ENCODE assay signal across 8 cellular contexts in genomic region chr2:218981390-218982311, GRCh38. TPM values are rescaled to one million over a fixed set of nuclear protein-coding genes. Genes with fewer than 3 reads are reported as not detected.
DNase-seq lines count a peak whose midpoint lies in the region; ATAC-seq and TF ChIP-seq lines count a peak whose summit lies in the region.

No MANE protein-coding gene starts in this region.

- no peak overlapping the region for H4K5ac ChIP-seq in H9 (ENCODE audit: insufficient read length, low read depth, low read length)

- H3K9ac ChIP-seq in H9 (ENCODE audit: extremely low read depth, insufficient read length, low read length) (no peak overlapping the region), subcutaneous abdominal adipose tissue (ENCODE audit: low read length in 5 of 5) (no peak overlapping the region)

- DNase-seq in 8988T, result peak; percentile 66
- peak; percentile 61 for DNase-seq in H9
- DNase-seq in activated naive CD4-positive, alpha-beta T cell treated with anti-CD3 and anti-CD28 coated beads, Interleukin-2, amount 10 ng/mL, durations not matched to agents 7 days and 5 days, result peak; percentile 40
- peak; percentile 21 for DNase-seq in kidney tubule cell (ENCODE audit: low spot score)
- DNase-seq in HEK293T (ENCODE audit: extremely low spot score), result no peak
- no peak for DNase-seq in A172 (ENCODE audit: low spot score)

- no peak overlapping the region for H2BK20ac ChIP-seq in H9 (ENCODE audit: low read depth, low read length, poor library complexity, severe bottlenecking)

- H3K27me3 ChIP-seq in H9 (ENCODE audit: insufficient read depth, low read length) (peaks cover 58% of the 10 kb centered on the region), subcutaneous abdominal adipose tissue (ENCODE audit: control insufficient read depth in 5 of 5, insufficient read depth in 4 of 5, low read length in 5 of 5) (peaks cover 47 to 78% (median 75%) of the 10 kb centered on the region in 5 donors)

- peaks cover 2 to 5% of the 10 kb centered on the region in 2 experiments; a peak in 2 of 5 replicates for H3K9me3 Mint-ChIP-seq in H9
- H3K9me3 Mint-ChIP-seq in activated naive CD4-positive, alpha-beta T cell treated with anti-CD3 and anti-CD28 coated beads, Interleukin-2, amount 10 ng/mL, durations not matched to agents 7 days and 5 days, result no peaks in the 10 kb centered on the region

- no peak for ATAC-seq in HG02970 (IDR thresholded peaks at IDR 0.05; ENCODE audit: low FRiP score, unreplicated experiment)

- POLR2A ChIA-PET in HEK293T (lab: Yijun Ruan, JAX), result interaction anchor here (1.1 kb wide), 1 partner anchor 26 kb away, joined by 3 read pairs; no protein-coding TSS in a partner anchor

- no peak overlapping the region for H2BK12ac ChIP-seq in H9 (ENCODE audit: insufficient read length, low read depth, low read length)

- H3K36me3 Mint-ChIP-seq in H9 (ENCODE audit: insufficient read depth in 1 of 3, low read depth in 3 of 3), result no peaks in the 10 kb centered on the region
- peaks cover 4% of the 10 kb centered on the region for H3K36me3 Mint-ChIP-seq in activated naive CD4-positive, alpha-beta T cell treated with anti-CD3 and anti-CD28 coated beads, Interleukin-2, amount 10 ng/mL, durations not matched to agents 7 days and 5 days

- TF ChIP-seq CTCF in H9 (conservative IDR thresholded peaks at IDR 0.05), result peak; percentile 47

- no peaks in the 10 kb centered on the region; the same call in 1 of the 2 replicates for H3K4me1 ChIP-seq in H9 (ENCODE audit: insufficient read depth, low read length)
- H3K4me1 ChIP-seq in subcutaneous abdominal adipose tissue (ENCODE audit: control insufficient read depth in 5 of 5, insufficient read depth in 5 of 5, low read length in 5 of 5), result peaks cover 0 to 46% (median 38%) of the 10 kb centered on the region in 5 donors

- no peak overlapping the region for H2BK15ac ChIP-seq in H9 (ENCODE audit: low read depth, low read length)

- no peak overlapping the region for H2BK5ac ChIP-seq in H9 (ENCODE audit: insufficient read length, low read length)

- H2AFZ ChIP-seq in H9 (ENCODE audit: low read length), result no peak overlapping the region

- H3K4me3 Mint-ChIP-seq in H9, result peak overlapping the region; percentile 42 to 75
- peak overlapping the region; percentile 28 for H3K4me3 Mint-ChIP-seq in activated naive CD4-positive, alpha-beta T cell treated with anti-CD3 and anti-CD28 coated beads, Interleukin-2, amount 10 ng/mL, durations not matched to agents 7 days and 5 days

- peaks cover 10 to 33% of the 10 kb centered on the region in 2 experiments for H3K4me1 Mint-ChIP-seq in H9
- peaks cover 29% of the 10 kb centered on the region for H3K4me1 Mint-ChIP-seq in activated naive CD4-positive, alpha-beta T cell treated with anti-CD3 and anti-CD28 coated beads, Interleukin-2, amount 10 ng/mL, durations not matched to agents 7 days and 5 days

- H4K20me1 ChIP-seq in H9 (ENCODE audit: control insufficient read depth, insufficient read depth, insufficient read length), result no peaks in the 10 kb centered on the region

- no peaks in the 10 kb centered on the region for H3K79me2 ChIP-seq in H9 (ENCODE audit: insufficient read depth, low read length)

- peak overlapping the region in 4 of 5 donors; percentile 23 to 53 (median 46) for H3K4me3 ChIP-seq in subcutaneous abdominal adipose tissue (ENCODE audit: low read depth in 1 of 5, low read length in 5 of 5)

- no peak overlapping the region for H4K8ac ChIP-seq in H9 (replicated peaks; ENCODE audit: insufficient read length, low read depth, low read length)

- H3K23me2 ChIP-seq in H9 (ENCODE audit: insufficient read length, low read depth, low read length, poor library complexity, severe bottlenecking), result peaks cover 16% of the 10 kb centered on the region

- H3K23ac ChIP-seq in H9 (ENCODE audit: insufficient read length, low read depth, low read length), result no peak overlapping the region

- H3K9me3 ChIP-seq in H9 (ENCODE audit: control insufficient read depth, low read depth, low read length) (no peaks in the 10 kb centered on the region), subcutaneous abdominal adipose tissue (ENCODE audit: control insufficient read depth in 5 of 5, low read length in 5 of 5) (no peaks in the 10 kb centered on the region)

- no peaks in the 10 kb centered on the region for H3K79me1 ChIP-seq in H9 (ENCODE audit: insufficient read depth, low read depth, low read length, poor library complexity, severe bottlenecking)

- peaks cover 99% of the 10 kb centered on the region for H3K27me3 Mint-ChIP-seq in H9 (ENCODE audit: low read depth)
- H3K27me3 Mint-ChIP-seq in activated naive CD4-positive, alpha-beta T cell treated with anti-CD3 and anti-CD28 coated beads, Interleukin-2, amount 10 ng/mL, durations not matched to agents 7 days and 5 days, result peaks cover 96% of the 10 kb centered on the region

- H2AK5ac ChIP-seq in H9 (ENCODE audit: insufficient read length, low read length), result no peak overlapping the region

- WGBS in H9 (ENCODE audit: extremely low coverage, insufficient read length, low lambda C conversion rate), result no CpG with 5 or more reads among the region's 98 CpGs

- H3K27ac ChIP-seq in H9 (ENCODE audit: insufficient read length, low read depth, low read length) (no peak overlapping the region), subcutaneous abdominal adipose tissue (ENCODE audit: low read depth, low read length) (no peak overlapping the region)

- H2BK120ac ChIP-seq in H9 (ENCODE audit: low read depth, low read length, poor library complexity, severe bottlenecking), result no peak overlapping the region

- no peak overlapping the region for H4K91ac ChIP-seq in H9 (ENCODE audit: insufficient read length, low read depth, low read length)

- no peak overlapping the region for H3K56ac ChIP-seq in H9 (ENCODE audit: insufficient read length, low read depth, low read length)

- no peak overlapping the region for H3T11ph ChIP-seq in H9 (ENCODE audit: low read length)

- H3K14ac ChIP-seq in H9 (ENCODE audit: insufficient read depth, low read length), result no peak overlapping the region; the same call in 1 of the 2 replicates

- peak overlapping the region; percentile 54 for H3K4me2 ChIP-seq in H9 (ENCODE audit: insufficient read depth, insufficient read length, low read length)

- no peak overlapping the region for H3K4ac ChIP-seq in H9 (ENCODE audit: low read depth, low read length)

- no peaks in the 10 kb centered on the region for H3K36me3 ChIP-seq in subcutaneous abdominal adipose tissue (ENCODE audit: control insufficient read depth in 5 of 5, insufficient read depth in 5 of 5, low read length in 5 of 5)

- CTCF ChIA-PET in activated naive CD4-positive, alpha-beta T cell treated with anti-CD3 and anti-CD28 coated beads, Interleukin-2, amount 10 ng/mL, durations not matched to agents 7 days and 5 days (lab: Charles Lee), result interaction anchor here (0.9 to 1.9 kb wide), 13 partner anchors 8 to 518 kb away, joined by 3 to 13 read pairs (median 4); partner anchors contain the start of gene GMPPA
- CTCF ChIA-PET in HEK293T (lab: Yijun Ruan, JAX), result interaction anchor here (0.8 to 3.5 kb wide), 3 partner anchors 18 to 32 kb away, joined by 3 to 16 read pairs (median 4); no protein-coding TSS in a partner anchor

- no peak overlapping the region; a peak in 1 of 7 replicates for H3K27ac Mint-ChIP-seq in H9
- H3K27ac Mint-ChIP-seq in activated naive CD4-positive, alpha-beta T cell treated with anti-CD3 and anti-CD28 coated beads, Interleukin-2, amount 10 ng/mL, durations not matched to agents 7 days and 5 days, result no peak overlapping the region

- H3K18ac ChIP-seq in H9 (ENCODE audit: insufficient read length, low read depth, low read length), result peak overlapping the region; percentile 78

TF ChIP-seq in HEK293T, 16 proteins besides CTCF, POLR2A, EP300 and RAD21:
- no peak for TF ChIP-seq HDGF (IDR thresholded peaks at IDR 0.05; ENCODE audit: borderline replicate concordance)
- no peak for TF ChIP-seq SP1 (IDR thresholded peaks at IDR 0.05)
- no peak for TF ChIP-seq ZNF384 (IDR thresholded peaks at IDR 0.05)

RNA-seq across cellular contexts. Expression of gene FEV, which starts 3.3 kb away (rescaled TPM):
- total RNA-seq in H9 (2021), result not detected in 2 replicates
- total RNA-seq in A172 (2014; rRNA removed; shearing (Covaris generic)), result not detected in 2 replicates

RNA-seq across cellular contexts. Expression of gene CRYBA2, which starts 11.6 kb away (rescaled TPM):
- total RNA-seq in H9 (2021), result not detected in 2 replicates
- total RNA-seq in A172 (2014; rRNA removed; shearing (Covaris generic)), result not detected in 2 replicates

RNA-seq across cellular contexts. Expression of gene CDK5R2, which starts 22.2 kb away (rescaled TPM):
- total RNA-seq in H9 (2021), result 0.11 and 0.26 TPM in 2 replicates
- 0.03 and 0.57 TPM in 2 replicates for total RNA-seq in A172 (2014; rRNA removed; shearing (Covaris generic))

RNA-seq across cellular contexts. Expression of gene CFAP65, which starts 59.7 kb away (rescaled TPM):
- total RNA-seq in H9 (2021), result 0.18 and 0.20 TPM in 2 replicates
- 0.26 and 0.55 TPM in 2 replicates for total RNA-seq in A172 (2014; rRNA removed; shearing (Covaris generic))

Comparison
In these comparisons a context has a peak if more than half of its experiments do, and no peak if none do; other contexts are left out.
1. DNase-seq: peak in 8988T (single experiment), H9 (single experiment), activated naive CD4-positive, alpha-beta T cell treated with anti-CD3 and anti-CD28 coated beads, Interleukin-2, amount 10 ng/mL, durations not matched to agents 7 days and 5 days (single experiment) and kidney tubule cell (single experiment); none in HEK293T (single experiment) and A172 (single experiment).